8 cellular contexts compared by ENCODE assay signal in the genomic region with DNA sequence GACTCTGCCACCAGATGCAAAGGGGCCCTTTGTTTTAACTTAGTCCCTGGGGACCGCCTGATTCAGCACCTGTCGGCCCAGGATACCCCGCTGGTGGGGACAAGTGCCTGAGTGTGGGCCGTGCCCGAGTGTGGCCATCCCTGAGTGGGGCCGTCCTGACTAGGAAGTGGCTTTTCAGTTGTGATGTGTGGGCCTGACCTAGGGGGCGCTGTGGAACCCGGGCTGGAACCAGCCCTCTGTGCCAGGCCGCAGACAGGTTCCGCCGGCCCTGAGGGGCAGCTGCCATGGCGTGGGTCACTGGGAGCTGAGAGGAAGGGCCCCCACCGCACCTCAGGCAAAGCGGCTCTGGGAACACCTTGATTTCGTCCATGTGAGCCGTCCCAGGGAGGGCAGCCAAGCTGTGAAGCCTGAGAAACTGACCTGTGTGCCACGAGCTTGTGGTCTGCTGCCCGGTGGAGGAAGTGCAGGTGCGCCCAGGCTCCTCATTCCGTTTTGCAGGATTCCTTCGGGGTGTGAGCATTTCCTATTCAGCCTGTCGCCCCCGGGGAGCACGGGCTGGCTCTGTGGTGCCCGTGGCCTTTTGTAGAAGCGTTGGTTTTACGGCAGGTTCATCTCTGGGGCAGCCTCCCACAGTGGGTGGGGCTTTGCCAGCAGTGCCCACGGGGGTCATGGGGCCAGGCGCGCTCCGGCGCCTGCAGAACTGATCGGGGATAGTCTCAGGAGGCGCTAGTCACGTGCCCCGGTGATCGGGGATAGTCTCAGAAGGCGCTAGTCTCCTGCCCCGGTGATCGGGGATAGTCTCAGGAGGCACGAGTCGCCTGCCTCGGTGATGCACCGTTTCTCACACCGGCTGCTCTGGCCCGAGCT. TPM values are rescaled to one million over a fixed set of nuclear protein-coding genes. Genes with fewer than 3 reads are reported as not detected.
DNase-seq lines count a peak whose midpoint lies in the region; ATAC-seq and TF ChIP-seq lines count a peak whose summit lies in the region.

No MANE protein-coding gene starts in this region.

- TF ChIP-seq EP300 in ovary (IDR thresholded peaks at IDR 0.05), result no peak

- TF ChIP-seq CTCF in fibroblast of lung (conservative IDR thresholded peaks at IDR 0.05 in 1 of 2, IDR thresholded peaks at IDR 0.05 in 1 of 2; ENCODE audit: low read depth in 1 of 2, low read length in 2 of 2) (peak; percentile 38 to 59), ovary (IDR thresholded peaks at IDR 0.05) (no peak)

- TF ChIP-seq POLR2A in ovary (IDR thresholded peaks at IDR 0.05), result no peak

- 1 to 4% (median 2%) methylated on average over 42 to 46 of the region's 46 CpGs for WGBS in ovary, 3 donors

- no peak overlapping the region for H3K27ac ChIP-seq in fibroblast of lung (ENCODE audit: insufficient read depth, low read length)
- peak overlapping the region in 1 of 2 donors; percentile 17 for H3K27ac ChIP-seq in ovary

- no peaks in the 10 kb centered on the region for H3K9me3 ChIP-seq in fibroblast of lung (ENCODE audit: control insufficient read depth, insufficient read depth, low read depth, low read length)
- H3K9me3 ChIP-seq in ovary, result no peaks in the 10 kb centered on the region

- peak; percentile 28 for ATAC-seq in Right ventricle myocardium superior (ENCODE audit: poor library complexity)
- ATAC-seq in HG03280 (IDR thresholded peaks at IDR 0.05; ENCODE audit: unreplicated experiment), result no peak

- peaks cover 3% of the 10 kb centered on the region for H4K20me1 ChIP-seq in fibroblast of lung (ENCODE audit: control insufficient read depth, extremely low read depth, insufficient read depth, low read length)

- H3K27me3 ChIP-seq in fibroblast of lung (ENCODE audit: control insufficient read depth, insufficient read depth, low read length) (no peaks in the 10 kb centered on the region), ovary (no peaks in the 10 kb centered on the region)

- DNase-seq in Right ventricle myocardium superior, result peak; percentile 61
- DNase-seq in cardiac septum (ENCODE audit: low spot score), result no peak
- peak; percentile 43 to 49 for DNase-seq in NOMO-1 (lab: John Stamatoyannopoulos, UW; ENCODE audit: unreplicated experiment in 2 of 2)
- DNase-seq in activated T-cell treated with anti-CD3 and anti-CD28 coated beads for 4 hours, result peak; percentile 26
- DNase-seq in fibroblast of lung (ENCODE audit: low read depth in 2 of 2), result peak; percentile 50 to 56
- DNase-seq in ovary, result peak; percentile 30 to 66 (median 59)
- no peak for DNase-seq in LoVo (ENCODE audit: low spot score)

- intact Hi-C loops in Right ventricle myocardium superior (cut with DNase I) (no loop called here), cardiac septum (cut with DNase I) (no loop called here), ovary (cut with DNase I) (loop anchor here in 1 of 4 donors (10.0 kb wide), 1 partner anchor 321 kb away; no protein-coding TSS in a partner anchor)

- H3K4me3 ChIP-seq in fibroblast of lung (replicated peaks in 1 of 4; ENCODE audit: control extremely low read depth in 1 of 4, insufficient read depth in 1 of 4, low read depth in 3 of 4, low read length in 4 of 4) (peak overlapping the region in 2 of 4 experiments; percentile 9 to 32), ovary (no peak overlapping the region)

- H3K9ac ChIP-seq in fibroblast of lung (ENCODE audit: insufficient read depth, low read length), result no peak overlapping the region

- H3K36me3 ChIP-seq in fibroblast of lung (ENCODE audit: control insufficient read depth, insufficient read depth, low read length) (peaks cover 25% of the 10 kb centered on the region), ovary (no peaks in the 10 kb centered on the region)

- peaks cover 29% of the 10 kb centered on the region for H3K79me2 ChIP-seq in fibroblast of lung (ENCODE audit: control insufficient read depth, insufficient read depth, low read length)

- no peak overlapping the region for H2AFZ ChIP-seq in fibroblast of lung (ENCODE audit: low read length)

- peak overlapping the region; percentile 75 for H3K4me2 ChIP-seq in fibroblast of lung (ENCODE audit: extremely low read depth, insufficient read depth, low read length)

- peaks cover 23% of the 10 kb centered on the region for H3K4me1 ChIP-seq in fibroblast of lung (ENCODE audit: control insufficient read depth, extremely low read depth, insufficient read depth, low read length)
- H3K4me1 ChIP-seq in ovary (ENCODE audit: insufficient read depth), result peaks cover 11% of the 10 kb centered on the region

RNA-seq across cellular contexts. Expression of a gene that starts 5.3 kb away (rescaled TPM):
- total RNA-seq in Right ventricle myocardium superior (1,044 TPM), cardiac septum (882 TPM), fibroblast of lung (3,823 and 3,824 TPM in 2 replicates), ovary (over 10,000 TPM in 2 of 7 donors, 1,000 to 10,000 TPM in 5; 4,259 to 21,366 (median 5,883) TPM)
- polyA plus RNA-seq in fibroblast of lung (1,441 and 1,442 TPM in 2 replicates), ovary (over 10,000 TPM in 1 of 2 donors, 1,000 to 10,000 TPM in 1; 1,317 to 14,290 TPM)
- 2,548 and 2,943 TPM in 2 replicates for polyA plus RNA-seq in fibroblast of lung (2012)
- 716 and 909 TPM in 2 replicates for polyA minus RNA-seq in fibroblast of lung (ENCODE audit: low replicate concordance)

RNA-seq across cellular contexts. Expression of a gene that starts 9.8 kb away (rescaled TPM):
- total RNA-seq in Right ventricle myocardium superior (not detected), cardiac septum (not detected), fibroblast of lung (13.1 and 53.0 TPM in 2 replicates), ovary (1 to 10 TPM in 3 of 7 donors, under 1 TPM in 3, not detected in 1; 0.36 to 4.0 (median 1.2) TPM)
- polyA plus RNA-seq in fibroblast of lung (10.2 and 14.5 TPM in 2 replicates), ovary (under 1 TPM in 1 of 2 donors, not detected in 1; 0.90 TPM)
- 9.4 and 14.1 TPM in 2 replicates for polyA plus RNA-seq in fibroblast of lung (2012)
- 8.0 and 15.7 TPM in 2 replicates for polyA minus RNA-seq in fibroblast of lung (ENCODE audit: low replicate concordance)

RNA-seq across cellular contexts. Expression of a gene that starts 47.7 kb away (rescaled TPM):
- total RNA-seq in Right ventricle myocardium superior, result not detected
- total RNA-seq in cardiac septum, result not detected
- under 0.01 and 0.17 TPM in 2 replicates for total RNA-seq in fibroblast of lung
- not detected in 2 replicates for polyA plus RNA-seq in fibroblast of lung
- not detected in 2 replicates for polyA plus RNA-seq in fibroblast of lung (2012)
- not detected in 2 replicates for polyA minus RNA-seq in fibroblast of lung (ENCODE audit: low replicate concordance)
- 1 to 10 TPM in 3 of 7 donors, under 1 TPM in 3, not detected in 1; 0.30 to 5.7 (median 1.3) TPM for total RNA-seq in ovary
- polyA plus RNA-seq in ovary, result 1 to 10 TPM in 1 of 2 donors, under 1 TPM in 1; 0.35 to 3.3 TPM

RNA-seq across cellular contexts. Expression of a gene that starts 57.5 kb away (rescaled TPM):
- total RNA-seq in Right ventricle myocardium superior, result 108 TPM
- 89.5 TPM for total RNA-seq in cardiac septum
- 83.5 and 107 TPM in 2 replicates for total RNA-seq in fibroblast of lung
- polyA plus RNA-seq in fibroblast of lung, result 35.1 and 53.3 TPM in 2 replicates
- polyA plus RNA-seq in fibroblast of lung (2012), result 27.2 and 58.3 TPM in 2 replicates
- polyA minus RNA-seq in fibroblast of lung (ENCODE audit: low replicate concordance), result 43.5 and 75.9 TPM in 2 replicates
- total RNA-seq in ovary, result 100 to 1,000 TPM in 3 of 7 donors, 10 to 100 TPM in 4; 73.5 to 145 (median 96.0) TPM
- polyA plus RNA-seq in ovary, result 10 to 100 TPM; 48.9 to 76.7 TPM

Comparison
In these comparisons a context has a peak if more than half of its experiments do, and no peak if none do; other contexts are left out.
1. DNase-seq: peak in Right ventricle myocardium superior (single experiment), NOMO-1 (2 of 2), activated T-cell treated with anti-CD3 and anti-CD28 coated beads for 4 hours (single experiment), fibroblast of lung (2 of 2) and ovary (5 of 5); none in cardiac septum (single experiment) and LoVo (single experiment).
2. CTCF ChIP-seq: peak in fibroblast of lung (2 of 2); none in ovary (0 of 3).